In the genomic region with DNA sequence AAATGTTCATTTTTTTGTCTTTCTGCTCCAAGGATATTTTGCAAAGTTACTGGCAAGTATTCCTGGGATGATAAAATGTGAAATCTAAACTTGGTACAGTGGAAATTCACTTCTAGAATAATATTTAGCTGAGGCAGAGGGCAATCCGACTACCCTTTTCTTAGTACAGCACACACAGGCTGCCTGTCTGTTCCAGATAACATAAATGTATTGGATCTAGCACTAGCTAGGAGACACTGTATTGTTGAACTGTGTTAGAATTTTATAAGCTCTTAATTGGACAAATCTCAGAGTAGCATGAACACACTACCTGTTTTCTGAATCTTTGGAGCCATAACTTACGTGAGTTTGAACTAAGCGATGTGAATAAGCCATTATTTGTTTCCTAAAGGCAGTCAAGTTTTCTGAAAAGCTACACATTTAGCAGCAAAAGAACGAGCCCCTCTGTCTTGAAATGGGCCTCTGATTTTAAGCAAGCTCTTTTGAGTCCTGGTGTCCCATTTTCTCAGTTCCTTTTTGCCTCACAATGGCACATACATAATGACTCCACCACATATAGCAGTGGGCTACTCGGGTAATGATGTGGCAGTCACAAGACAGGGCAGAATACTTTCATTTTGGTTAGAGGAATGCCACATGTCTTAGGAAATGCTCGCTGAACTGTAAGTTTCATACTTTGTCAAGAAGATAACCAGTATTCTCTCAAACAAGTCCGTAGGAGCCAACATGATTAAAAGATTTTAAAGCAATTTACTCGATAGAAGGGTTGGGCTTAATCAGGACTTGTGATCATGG, we compare ENCODE assay signal across 9 cellular contexts.
DNase-seq lines count a peak whose midpoint lies in the region; ATAC-seq, FAIRE-seq and TF ChIP-seq lines count a peak whose summit lies in the region.
"Had no signal": no experiment of that assay in that cellular context is flagged by ENCODE, and none has a peak within 500 bp of the region (broad histone marks: within the 10 kb centered on the region; RNA-seq: fewer than 3 reads in every experiment).

No MANE protein-coding gene starts in this region.

- H3K27me3 ChIP-seq in mammary epithelial cell (ENCODE audit: insufficient read depth, low read length) (no peaks in the 10 kb centered on the region), muscle layer of duodenum (ENCODE audit: low read depth, low read length) (no peaks in the 10 kb centered on the region), small intestine (ENCODE audit: control insufficient read depth in 2 of 2, insufficient read depth in 2 of 2, low read length in 2 of 2) (no peaks in the 10 kb centered on the region)

- H3K9me3 ChIP-seq in mammary epithelial cell (replicated peaks; ENCODE audit: insufficient read depth, low read length) (no peaks in the 10 kb centered on the region), muscle layer of duodenum (ENCODE audit: control insufficient read depth in 1 of 2, low read length in 2 of 2) (no peaks in the 10 kb centered on the region), small intestine (ENCODE audit: control insufficient read depth, low read depth) (no peaks in the 10 kb centered on the region)

- DNase-seq in EL (peak; percentile 39), mammary epithelial cell (peak; percentile 39), islet precursor cell (no peak), small intestine (no peak), HT-29 (ENCODE audit: low spot score) (no peak)

- H3K4me1 ChIP-seq in mammary epithelial cell (ENCODE audit: insufficient read depth, low read length) (peaks cover 12% of the 10 kb centered on the region), muscle layer of duodenum (ENCODE audit: control insufficient read depth in 1 of 2, insufficient read depth in 2 of 2, low read length in 2 of 2) (no peaks in the 10 kb centered on the region), small intestine (ENCODE audit: control insufficient read depth in 2 of 2, insufficient read depth in 1 of 2, low read depth in 1 of 2, low read length in 1 of 2) (no peaks in the 10 kb centered on the region)

- 17% methylated on average over 8 of the region's 8 CpGs for WGBS in mammary epithelial cell (ENCODE audit: low coverage, missing lambda C conversion rate)
- 61 to 63% (median 62%) methylated on average over 8 of the region's 8 CpGs for WGBS in small intestine, 3 donors

- H3K4me3 ChIP-seq in mammary epithelial cell (replicated peaks in 1 of 3; ENCODE audit: insufficient read depth in 1 of 3, low read depth in 2 of 3, low read length in 3 of 3) (peak overlapping the region; percentile 23 to 29 (median 29)), muscle layer of duodenum (ENCODE audit: low read depth in 1 of 2, low read length in 2 of 2) (peak overlapping the region; percentile 15 to 30), small intestine (ENCODE audit: low read depth in 1 of 2, low read length in 2 of 2) (no peak overlapping the region)

- in situ Hi-C loops in mammary epithelial cell (cut with MboI; ENCODE audit: low sequenced_read_pairs in 2 of 2), result loop anchor here in 1 of 2 donors (25.0 kb wide), 1 partner anchor 571 kb away; no protein-coding TSS in a partner anchor

- TF ChIP-seq CTCF in mammary epithelial cell (conservative IDR thresholded peaks at IDR 0.05 in 1 of 2, IDR thresholded peaks at IDR 0.05 in 1 of 2; ENCODE audit: extremely low read depth in 1 of 2, insufficient read depth in 1 of 2, low read depth in 1 of 2, low read length in 2 of 2), result no peak

- H2AFZ ChIP-seq in mammary epithelial cell (ENCODE audit: low read depth, low read length), result peak overlapping the region; percentile 89

- dilution Hi-C loops in mammary epithelial cell (cut with HindIII; ENCODE audit: low sequenced_read_pairs), result no loop called here

- peak overlapping the region; percentile 76 for H3K4me2 ChIP-seq in mammary epithelial cell (ENCODE audit: insufficient read depth, low read depth, low read length)

- no TSS peak for BruUV-seq in mammary epithelial cell (replicated peaks; lab: Mats Ljungman, UMichigan)

- intact Hi-C loops in mammary epithelial cell (cut with micrococcal nuclease), result loop anchor here (5.0 kb wide), 3 partner anchors 71 to 576 kb away; no protein-coding TSS in a partner anchor

- no peaks in the 10 kb centered on the region for H4K20me1 ChIP-seq in mammary epithelial cell (ENCODE audit: insufficient read depth, low read length)

- no peak for FAIRE-seq in small intestine (lab: Jason Lieb, UNC)

- H3K36me3 ChIP-seq in mammary epithelial cell (ENCODE audit: insufficient read depth, low read length) (no peaks in the 10 kb centered on the region), muscle layer of duodenum (ENCODE audit: control insufficient read depth in 1 of 2, insufficient read depth in 2 of 2, low read length in 2 of 2) (no peaks in the 10 kb centered on the region), small intestine (ENCODE audit: control insufficient read depth in 2 of 2, insufficient read depth in 2 of 2, low read length in 2 of 2) (no peaks in the 10 kb centered on the region)

- H3K27ac ChIP-seq in mammary epithelial cell (ENCODE audit: insufficient read depth, low read depth, low read length) (peak overlapping the region; percentile 2), muscle layer of duodenum (ENCODE audit: low read length) (peak overlapping the region; percentile 50), small intestine (ENCODE audit: low read depth in 1 of 2, low read length in 1 of 2) (peak overlapping the region in 1 of 2 donors; percentile 78)
- H3K27ac ChIP-seq: epithelial cell of prostate had no signal

- CTCF ChIA-PET in mammary epithelial cell (lab: Charles Lee; ENCODE audit: low non-redundant PET), result interaction anchor here (0.5 to 0.6 kb wide), 3 partner anchors 73 to 454 kb away, joined by 3 read pairs; no protein-coding TSS in a partner anchor

- ATAC-seq in GM21381 (IDR thresholded peaks at IDR 0.05; ENCODE audit: unreplicated experiment) (peak; percentile 96), HG03565 (IDR thresholded peaks at IDR 0.05; ENCODE audit: unreplicated experiment) (peak; percentile 98)

- no peaks in the 10 kb centered on the region for H3K79me2 ChIP-seq in mammary epithelial cell (ENCODE audit: insufficient read depth, low read length)

- peak overlapping the region; percentile 24 for H3K9ac ChIP-seq in mammary epithelial cell (ENCODE audit: insufficient read depth, low read length)

Comparison
In these comparisons a context has a peak if more than half of its experiments do, and no peak if none do; other contexts are left out.
1. DNase-seq: peak in EL (single experiment) and mammary epithelial cell (single experiment); none in islet precursor cell (single experiment), small intestine (single experiment) and HT-29 (single experiment).
2. H3K4me3 ChIP-seq: peak in mammary epithelial cell (3 of 3) and muscle layer of duodenum (2 of 2); none in small intestine (0 of 2).